ENCODE assay signal across 8 cellular contexts in genomic region chr9:92293452-92294296, GRCh38. TPM values are rescaled to one million over a fixed set of nuclear protein-coding genes. Genes with fewer than 3 reads are reported as not detected.
DNase-seq lines count a peak whose midpoint lies in the region; TF ChIP-seq lines count a peak whose summit lies in the region.

TSS of gene IARS1 (minus strand) at chr9:92293697. CDS start at chr9:92289419, 4,278 bp downstream.

- H3K4me3 ChIP-seq in GM23248 = peak within 1 kb of the TSS; percentile 97
- H3K4me3 ChIP-seq in esophagus squamous epithelium = peak within 1 kb of the TSS; percentile 65 to 86 (median 70)

- H3K9ac ChIP-seq in GM23248 = peak within 1 kb of the TSS; percentile 97

- TF ChIP-seq POLR2A in esophagus squamous epithelium (IDR thresholded peaks at IDR 0.05) = peak in 3 of 4 donors; percentile 46 to 72 (median 47)

- peaks cover 59% of the 10 kb centered on the region for H3K79me2 ChIP-seq in GM23248 (ENCODE audit: insufficient read depth)

- H3K4me2 ChIP-seq in GM23248 (ENCODE audit: unreplicated experiment) = peak within 1 kb of the TSS; percentile 92

- in situ Hi-C loops in GM23248 (cut with MboI) = no loop called here

- intact Hi-C loops in esophagus squamous epithelium (cut with DNase I) = no loop called here

- H3K4me1 ChIP-seq in GM23248 (ENCODE audit: insufficient read depth) (peaks cover 39% of the 10 kb centered on the region), esophagus squamous epithelium (peaks cover 14 to 46% (median 16%) of the 10 kb centered on the region in 3 donors)

- H2AFZ ChIP-seq in GM23248 = peak within 1 kb of the TSS; percentile 84

- H3K27ac ChIP-seq in GM23248 = peak within 1 kb of the TSS; percentile 86
- H3K27ac ChIP-seq in esophagus squamous epithelium = peak within 1 kb of the TSS; percentile 74 to 88 (median 80)

- H3K36me3 ChIP-seq in GM23248 (ENCODE audit: low read depth) (peaks cover 30% of the 10 kb centered on the region), esophagus squamous epithelium (peaks cover 0 to 33% (median 14%) of the 10 kb centered on the region in 3 donors)

- no peaks in the 10 kb centered on the region for H3K9me2 ChIP-seq in GM23248 (ENCODE audit: insufficient read depth)

- TF ChIP-seq CTCF in esophagus squamous epithelium (IDR thresholded peaks at IDR 0.05) = peak in 4 of 6 experiments; percentile 8 to 46 (median 18)

- H3K27me3 ChIP-seq in GM23248 (replicated peaks; ENCODE audit: insufficient read depth) = no peaks in the 10 kb centered on the region
- no peaks in the 10 kb centered on the region for H3K27me3 ChIP-seq in esophagus squamous epithelium

- peak; percentile 98 for DNase-seq in EH (ENCODE audit: low read depth)
- DNase-seq in GM23248 = peak; percentile 98
- peak; percentile 93 to 96 for DNase-seq in Kasumi-1 (lab: John Stamatoyannopoulos, UW)
- DNase-seq in RKO (ENCODE audit: low spot score) = peak; percentile 99
- peak; percentile 100 for DNase-seq in activated T-helper 1 cell treated with Interleukin-2 at 50 U/mL for 16 hours (ENCODE audit: low read depth)
- DNase-seq in esophagus squamous epithelium (lab: John Stamatoyannopoulos, UW) = peak; percentile 82
- peak; percentile 98 for DNase-seq in myocyte (ENCODE audit: low read depth)
- peak; percentile 98 for DNase-seq in stimulated activated CD8-positive, alpha-beta memory T cell treated with anti-CD3 and anti-CD28 coated beads, Interleukin-7, amount 100 ng/mL, for 48 hours (ENCODE audit: extremely low read depth in 1 of 2, low read depth in 1 of 2)

- H4K20me1 ChIP-seq in GM23248 (ENCODE audit: insufficient read depth) = peaks cover 11% of the 10 kb centered on the region; the same call in 1 of the 2 replicates

- H3K9me3 ChIP-seq in GM23248 (ENCODE audit: low read depth) = no peaks in the 10 kb centered on the region
- no peaks in the 10 kb centered on the region for H3K9me3 ChIP-seq in esophagus squamous epithelium

- H3F3A ChIP-seq in GM23248 (ENCODE audit: insufficient read depth) = peaks cover 66% of the 10 kb centered on the region

- 0 to 1% methylated on average over 63 of the region's 63 CpGs for WGBS in GM23248 (ENCODE audit: low coverage in 1 of 2, low lambda C conversion rate in 2 of 2, missing lambda C conversion rate in 2 of 2), 2 experiments
- WGBS in esophagus squamous epithelium, 2 donors = 1% methylated on average over 38 of the region's 63 CpGs

RNA-seq across cellular contexts. Expression of gene IARS1, which starts in this region (rescaled TPM):
- 343 and 388 TPM in 2 replicates for total RNA-seq in GM23248 (2014; rRNA removed; shearing (Covaris generic))
- 222 and 223 TPM in 2 replicates for polyA plus RNA-seq in GM23248 (2016; fragmentation: Nextera tagmentation; extraction: Ambion mirVana)
- total RNA-seq in esophagus squamous epithelium (100 to 1,000 TPM in 2 of 4 donors, 10 to 100 TPM in 2; 56.8 to 136 (median 91.2) TPM), myocyte (234 and 238 TPM in 2 replicates)
- polyA plus RNA-seq in myocyte (2012) = 152 TPM

Comparison
In these comparisons a context has a peak if more than half of its experiments do, and no peak if none do; other contexts are left out.
1. Peak in every context shown above with its lines: DNase-seq, H3K4me3 ChIP-seq and H3K27ac ChIP-seq.